5 cellular contexts compared by ENCODE assay signal in the genomic region with DNA sequence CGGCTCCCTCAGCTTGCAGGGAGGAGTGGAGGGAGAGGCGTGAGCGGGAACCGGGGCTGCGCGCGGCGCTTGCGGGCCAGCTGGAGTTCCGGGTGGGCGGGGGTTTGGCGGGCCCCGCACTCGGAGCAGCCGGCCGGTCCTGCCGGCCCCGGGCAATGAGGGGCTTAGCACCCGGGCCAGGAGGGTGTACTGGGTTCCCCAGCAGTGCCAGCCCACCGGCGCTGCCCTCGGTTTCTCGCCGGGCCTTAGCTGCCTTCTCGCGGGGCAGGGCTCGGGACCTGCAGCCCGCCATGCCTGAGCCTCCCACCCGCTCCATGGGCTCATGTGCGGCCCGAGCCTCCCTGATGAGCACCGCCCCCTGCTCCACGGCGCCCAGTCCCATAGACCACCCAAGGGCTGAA.
A peak's percentile ranks its signal among the peaks of the same experiment; 100 is the strongest.
DNase-seq lines count a peak whose midpoint lies in the region; ATAC-seq and TF ChIP-seq lines count a peak whose summit lies in the region.
"Not testable (repeated sequence)": the region's sequence is repeated elsewhere in the genome, so short reads cannot be mapped to it uniquely, and the experiment has no call there.

No MANE protein-coding gene starts in this region.

- CTCF ChIA-PET in WTC11 (lab: Charles Lee): not testable (repeated sequence)

- not testable (repeated sequence) for TF ChIP-seq POLR2A in testis (IDR thresholded peaks at IDR 0.05)

- not testable (repeated sequence) for H3K36me3 Mint-ChIP-seq in WTC11

- 91% methylated on average over 34 of the region's 34 CpGs for WGBS in right cardiac atrium
- 71 to 78% methylated on average over 8 to 20 of the region's 34 CpGs for WGBS in testis, 2 donors

- DNase-seq in ELF-1 (ENCODE audit: low read depth, low spot score) (peak; percentile 43), WTC11 (ENCODE audit: low spot score) (peak; percentile 14), right cardiac atrium (peak in 2 of 3 donors; percentile 36 to 41), testis (peak; percentile 19)
- DNase-seq in fibroblast of villous mesenchyme (ENCODE audit: low read depth): not testable (repeated sequence)

- not testable (repeated sequence) for H3K4me1 Mint-ChIP-seq in WTC11

- H3K27ac Mint-ChIP-seq in WTC11: not testable (repeated sequence)

- not testable (repeated sequence) for H3K27ac ChIP-seq in right cardiac atrium (ENCODE audit: low read length); testis

- not testable (repeated sequence) for H3K9me3 ChIP-seq in right cardiac atrium (ENCODE audit: control insufficient read depth, low read length); testis

- not testable (repeated sequence) for H3K27me3 Mint-ChIP-seq in WTC11 (ENCODE audit: low read depth)

- H3K4me3 ChIP-seq in fibroblast of villous mesenchyme (ENCODE audit: low read depth, low read length) (peak overlapping the region; percentile 29), testis (peak overlapping the region; percentile 46 to 51)
- H3K4me3 ChIP-seq in right cardiac atrium (ENCODE audit: low read length): not testable (repeated sequence)

- H3K36me3 ChIP-seq in testis (ENCODE audit: low read depth, missing control alignments): not testable (repeated sequence)

- ATAC-seq in WTC11, right cardiac atrium: not testable (repeated sequence)

- intact Hi-C loops in right cardiac atrium (cut with DNase I); testis (cut with DNase I; ENCODE audit: low total_unique reads): not testable (repeated sequence)

- POLR2A ChIA-PET in WTC11 (lab: Charles Lee): not testable (repeated sequence)

- not testable (repeated sequence) for H3K27me3 ChIP-seq in right cardiac atrium (ENCODE audit: control insufficient read depth, insufficient read depth); testis

- TF ChIP-seq CTCF in WTC11 (IDR thresholded peaks at IDR 0.05); fibroblast of villous mesenchyme (IDR thresholded peaks at IDR 0.05; ENCODE audit: insufficient read depth, low read depth, low read length); testis (IDR thresholded peaks at IDR 0.05): not testable (repeated sequence)

- H3K9me3 Mint-ChIP-seq in WTC11: not testable (repeated sequence)

- not testable (repeated sequence) for H3K4me1 ChIP-seq in right cardiac atrium (ENCODE audit: control insufficient read depth, insufficient read depth, low read length); testis

- H3K4me3 Mint-ChIP-seq in WTC11: not testable (repeated sequence)
